12 cellular contexts compared by ENCODE assay signal in the genomic region with DNA sequence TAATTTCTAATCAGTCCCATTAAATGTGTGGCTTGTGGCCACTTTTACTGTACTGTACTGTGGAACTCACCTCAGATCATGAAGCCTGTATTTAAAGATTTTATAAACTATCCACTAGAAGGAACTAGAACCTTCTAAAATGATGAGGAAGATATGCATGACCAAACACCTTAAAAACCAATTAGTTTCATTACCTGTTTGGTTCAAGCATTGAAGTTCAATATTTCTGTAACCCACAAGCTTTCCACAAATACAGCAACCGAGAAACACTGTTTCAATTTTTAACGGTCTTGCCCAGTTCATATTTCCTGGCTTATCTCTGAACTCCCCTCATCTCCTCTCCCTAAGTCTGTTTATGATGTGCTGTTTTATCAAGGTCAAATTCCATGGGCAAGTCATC.
A peak's percentile ranks its signal among the peaks of the same experiment; 100 is the strongest.
DNase-seq lines count a peak whose midpoint lies in the region; ATAC-seq and TF ChIP-seq lines count a peak whose summit lies in the region.
"Had no signal": no experiment of that assay in that cellular context is flagged by ENCODE, and none has a peak within 500 bp of the region (broad histone marks: within the 10 kb centered on the region; RNA-seq: fewer than 3 reads in every experiment).

No MANE protein-coding gene starts in this region.

- ATAC-seq in GM18867 (IDR thresholded peaks at IDR 0.05; ENCODE audit: unreplicated experiment) (peak; percentile 93), GM21526 (IDR thresholded peaks at IDR 0.05; ENCODE audit: low FRiP score, unreplicated experiment) (peak; percentile 80), HG03064 (IDR thresholded peaks at IDR 0.05; ENCODE audit: low read depth, unreplicated experiment) (peak; percentile 82)
- no peak for ATAC-seq in activated CD4-positive, CD25-positive, alpha-beta regulatory T cell treated with anti-CD3 and anti-CD28 coated beads, Interleukin-2, amount 50 U/mL, for 24 hours

- no peak overlapping the region for H3K4me3 ChIP-seq in OCI-LY7 (ENCODE audit: low read depth, low read length, poor library complexity, severe bottlenecking)
- no peak overlapping the region for H3K4me3 ChIP-seq in CD8-positive, alpha-beta memory T cell (ENCODE audit: low read length)
- H3K4me3 ChIP-seq: coronary artery had no signal

- no peaks in the 10 kb centered on the region for H4K20me1 ChIP-seq in OCI-LY7 (ENCODE audit: insufficient read depth, low read length)

- H3K27ac ChIP-seq in OCI-LY7 (ENCODE audit: low read depth, low read length, poor library complexity, severe bottlenecking) = no peak overlapping the region
- H3K27ac ChIP-seq in CD8-positive, alpha-beta memory T cell (ENCODE audit: low read depth, low read length) = no peak overlapping the region
- H3K27ac ChIP-seq: coronary artery had no signal

- H3K9me2 ChIP-seq in OCI-LY7 (ENCODE audit: insufficient read depth, low read length) = no peaks in the 10 kb centered on the region

- H3K27me3 Mint-ChIP-seq in CD8-positive, alpha-beta memory T cell = peaks cover 3 to 4% of the 10 kb centered on the region in 2 donors

- no peaks in the 10 kb centered on the region for H3K9me3 ChIP-seq in OCI-LY7 (ENCODE audit: low read length)
- no peaks in the 10 kb centered on the region for H3K9me3 ChIP-seq in CD8-positive, alpha-beta memory T cell (ENCODE audit: low read length)

- DNase-seq in OCI-LY7 (ENCODE audit: low spot score) (peak; percentile 15), NCI-H1436 (lab: John Stamatoyannopoulos, UW) (no peak), head of caudate nucleus (no peak)
- no peak for DNase-seq in CD8-positive, alpha-beta memory T cell
- DNase-seq: activated CD4-positive, alpha-beta T cell treated with anti-CD3 and anti-CD28 coated beads, Interleukin-2, amount 50 U/mL, for 4 hours; stimulated activated CD4-positive, alpha-beta T cell treated with anti-CD3 and anti-CD28 coated beads, Interleukin-2, amount 100 ng/mL, for 48 hours had no signal

- H3K27me3 ChIP-seq in CD8-positive, alpha-beta memory T cell (ENCODE audit: insufficient read depth, low read length, poor library complexity, severe bottlenecking) = no peaks in the 10 kb centered on the region

- POLR2A ChIA-PET in OCI-LY7 (lab: Charles Lee) = interaction anchor here (0.5 to 1.4 kb wide), 3 partner anchors 8 to 1876 kb away, joined by 3 to 5 read pairs (median 4); no protein-coding TSS in a partner anchor
- POLR2A ChIA-PET in CD8-positive, alpha-beta memory T cell (lab: Charles Lee) = no interaction called here

- H3K27ac Mint-ChIP-seq in CD8-positive, alpha-beta memory T cell = no peak overlapping the region
- H3K27ac Mint-ChIP-seq: activated naive CD4-positive, alpha-beta T cell treated with anti-CD3 and anti-CD28 coated beads, Interleukin-2, amount 50 U/mL, for 24 hours had no signal

- H3K4me2 ChIP-seq in OCI-LY7 (ENCODE audit: low read length) = no peak overlapping the region

- no peak overlapping the region for H2AFZ ChIP-seq in OCI-LY7 (ENCODE audit: low read length)

- intact Hi-C loops in OCI-LY7 (cut with micrococcal nuclease; ENCODE audit: unreplicated experiment) (loop anchor here (10.0 kb wide), 1 partner anchor 1274 kb away; a partner anchor contains a TSS), head of caudate nucleus (cut with DNase I) (no loop called here)

- no peak overlapping the region for H3K4me3 Mint-ChIP-seq in CD8-positive, alpha-beta memory T cell
- H3K4me3 Mint-ChIP-seq: activated naive CD4-positive, alpha-beta T cell treated with anti-CD3 and anti-CD28 coated beads, Interleukin-2, amount 50 U/mL, for 24 hours had no signal

- no peak for TF ChIP-seq CTCF in OCI-LY7 (conservative IDR thresholded peaks at IDR 0.05; ENCODE audit: low read length)

- H3K79me2 ChIP-seq in OCI-LY7 (ENCODE audit: insufficient read depth, low read depth, low read length) = no peaks in the 10 kb centered on the region

- H3K4me1 ChIP-seq in OCI-LY7 (ENCODE audit: insufficient read depth, low read length, poor library complexity, severe bottlenecking) = peaks cover 12% of the 10 kb centered on the region
- no peaks in the 10 kb centered on the region for H3K4me1 ChIP-seq in CD8-positive, alpha-beta memory T cell (ENCODE audit: insufficient read depth, low read length)

- H3K36me3 Mint-ChIP-seq in CD8-positive, alpha-beta memory T cell = no peaks in the 10 kb centered on the region
- H3K36me3 Mint-ChIP-seq: activated naive CD4-positive, alpha-beta T cell treated with anti-CD3 and anti-CD28 coated beads, Interleukin-2, amount 50 U/mL, for 24 hours had no signal

- CTCF ChIA-PET in OCI-LY7 (lab: Charles Lee; ENCODE audit: unreplicated experiment) = no interaction called here
- CTCF ChIA-PET in CD8-positive, alpha-beta memory T cell (lab: Charles Lee) = no interaction called here

- no peaks in the 10 kb centered on the region for H3K4me1 Mint-ChIP-seq in CD8-positive, alpha-beta memory T cell
- H3K4me1 Mint-ChIP-seq: activated naive CD4-positive, alpha-beta T cell treated with anti-CD3 and anti-CD28 coated beads, Interleukin-2, amount 50 U/mL, for 24 hours had no signal

- H3K36me3 ChIP-seq in OCI-LY7 (ENCODE audit: insufficient read depth, low read length) = no peaks in the 10 kb centered on the region
- no peaks in the 10 kb centered on the region for H3K36me3 ChIP-seq in CD8-positive, alpha-beta memory T cell (ENCODE audit: insufficient read depth, low read length)

- BruUV-seq in OCI-LY7 (replicated peaks; lab: Mats Ljungman, UMichigan) = no TSS peak

- H3K9me3 Mint-ChIP-seq in CD8-positive, alpha-beta memory T cell = peaks cover 0 to 5% (median 2%) of the 10 kb centered on the region in 5 donors

Comparison
In these comparisons a context has a peak if more than half of its experiments do, and no peak if none do; other contexts are left out.
1. ATAC-seq: peak in GM18867 (single experiment), GM21526 (single experiment) and HG03064 (single experiment); none in activated CD4-positive, CD25-positive, alpha-beta regulatory T cell treated with anti-CD3 and anti-CD28 coated beads, Interleukin-2, amount 50 U/mL, for 24 hours (0 of 2).